Comparison of ENCODE assay signal across 1 cellular context in the genomic region with DNA sequence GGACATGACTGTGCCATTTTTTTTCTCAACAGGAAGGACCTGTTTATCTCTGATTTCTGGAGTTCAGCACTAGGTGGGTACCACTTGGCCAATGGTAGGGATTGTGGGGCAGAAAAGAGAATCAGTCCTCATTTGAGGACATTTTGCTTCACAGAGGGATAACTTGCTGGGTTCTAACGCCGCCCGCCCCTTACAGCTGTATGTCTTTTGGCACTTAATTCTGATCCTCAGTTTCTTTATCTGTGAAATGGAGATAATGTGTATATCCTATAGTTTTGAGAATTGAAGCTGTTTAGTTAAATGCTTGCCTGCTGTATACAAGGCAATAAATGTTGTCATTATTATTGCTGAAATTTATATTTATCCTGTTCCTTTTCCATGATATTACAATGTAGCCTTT.
TF ChIP-seq lines count a peak whose summit lies in the region.

No MANE protein-coding gene starts in this region.

TF ChIP-seq in K562, 482 proteins besides CTCF, POLR2A, EP300 and RAD21:
- TF ChIP-seq ELF1 (tag; IDR thresholded peaks at IDR 0.05): no peak
- TF ChIP-seq RBM25 (IDR thresholded peaks at IDR 0.05; ENCODE audit: low read depth, low read length, severe bottlenecking): peak; percentile 83
- TF ChIP-seq NFE2 (IDR thresholded peaks at IDR 0.05; ENCODE audit: low read depth): peak; percentile 31; the same call in 1 of the 2 replicates
- TF ChIP-seq BCOR (IDR thresholded peaks at IDR 0.05): peak; percentile 73; the same call in 1 of the 2 replicates
TF ChIP-seq in K562: peak in this region for 3.
